In genomic region chr11:122100222-122101080, GRCh38 we compare ENCODE assay signal across 8 cellular contexts. TPM values are rescaled to one million over a fixed set of nuclear protein-coding genes. Genes with fewer than 3 reads are reported as not detected.
A peak's percentile ranks its signal among the peaks of the same experiment; 100 is the strongest.
DNase-seq lines count a peak whose midpoint lies in the region; ATAC-seq, FAIRE-seq and TF ChIP-seq lines count a peak whose summit lies in the region.

No MANE protein-coding gene starts in this region.

- no peak for FAIRE-seq in HepG2 (lab: Jason Lieb, UNC)

- no peak overlapping the region for H3K4me3 Mint-ChIP-seq in activated naive CD8-positive, alpha-beta T cell treated with anti-CD3 and anti-CD28 coated beads, Interleukin-2, amount 50 U/mL, for 24 hours

- TF ChIP-seq EP300 in HepG2 (IDR thresholded peaks at IDR 0.05; ENCODE audit: low read depth in 2 of 2, low read length in 2 of 2) (no peak), HepG2 (CRISPR knock-in tag; IDR thresholded peaks at IDR 0.05; ENCODE audit: borderline replicate concordance) (no peak)

- H3K79me2 ChIP-seq in hepatocyte (peaks cover 56% of the 10 kb centered on the region), HepG2 (ENCODE audit: insufficient read depth, low read length) (no peaks in the 10 kb centered on the region)

- CTCF ChIA-PET in HepG2 (lab: Yijun Ruan, JAX; ENCODE audit: low intra/inter-chr PET ratio, low total read pairs), result interaction anchor here (1.1 to 1.6 kb wide), 2 partner anchors 445 kb away, joined by 4 to 9 read pairs; no protein-coding TSS in a partner anchor

- H3K27ac ChIP-seq in hepatocyte, result peak overlapping the region; percentile 92
- no peak overlapping the region for H3K27ac ChIP-seq in HepG2 (ENCODE audit: extremely low read length, insufficient read depth, low read length)

- DNase-seq in GM03348 (ENCODE audit: low spot score) (peak; percentile 74), hepatocyte (ENCODE audit: low spot score) (peak; percentile 54), retina (peak; percentile 77), HepG2 (ENCODE audit: low spot score) (no peak), NCI-H1436 treated with DMSO at 0.1 percent for 48 hours (lab: John Stamatoyannopoulos, UW) (no peak)
- peak; percentile 2 for DNase-seq in activated naive CD8-positive, alpha-beta T cell treated with anti-CD3 and anti-CD28 coated beads, Interleukin-2, amount 50 U/mL, for 24 hours

- H3K36me3 ChIP-seq in hepatocyte (replicated peaks; ENCODE audit: insufficient read depth, low read depth) (no peaks in the 10 kb centered on the region), HepG2 (replicated peaks in 1 of 2; ENCODE audit: control insufficient read depth in 1 of 2, insufficient read depth in 2 of 2, low read length in 2 of 2) (no peaks in the 10 kb centered on the region)

- POLR2A ChIA-PET in HepG2 (lab: Yijun Ruan, JAX), result no interaction called here

- no peak for ATAC-seq in activated naive CD8-positive, alpha-beta T cell treated with anti-CD3 and anti-CD28 coated beads, Interleukin-2, amount 50 U/mL, for 24 hours
- ATAC-seq in HepG2 (no peak), GM19467 (IDR thresholded peaks at IDR 0.05; ENCODE audit: unreplicated experiment) (no peak), GM18909 (IDR thresholded peaks at IDR 0.05; ENCODE audit: poor library complexity, unreplicated experiment) (no peak)

- 9% methylated on average over 31 of the region's 33 CpGs for WGBS in hepatocyte (ENCODE audit: low lambda C conversion rate, missing lambda C conversion rate)
- 77% methylated on average over 33 of the region's 33 CpGs for WGBS in HepG2 (ENCODE audit: low lambda C conversion rate)

- TF ChIP-seq CTCF in hepatocyte (IDR thresholded peaks at IDR 0.05; ENCODE audit: poor library complexity) (no peak), HepG2 (CRISPR knock-in tag; IDR thresholded peaks at IDR 0.05) (no peak)

- in situ Hi-C loops in HepG2 (cut with HindIII; ENCODE audit: extremely low pct_ligation_motif_present, low pct_unique_long_range_greater_than_20kb), result no loop called here

- H4K20me1 ChIP-seq in hepatocyte (ENCODE audit: insufficient read depth, poor library complexity, severe bottlenecking) (no peaks in the 10 kb centered on the region), HepG2 (ENCODE audit: insufficient read depth, low read length) (no peaks in the 10 kb centered on the region)

- no peak overlapping the region for H3K27ac Mint-ChIP-seq in activated naive CD8-positive, alpha-beta T cell treated with anti-CD3 and anti-CD28 coated beads, Interleukin-2, amount 50 U/mL, for 24 hours

- H3K9me3 ChIP-seq in hepatocyte (ENCODE audit: low read depth) (no peaks in the 10 kb centered on the region), HepG2 (ENCODE audit: low read length) (no peaks in the 10 kb centered on the region)

- no peak overlapping the region for H2AFZ ChIP-seq in hepatocyte
- no peak overlapping the region for H2AFZ ChIP-seq in HepG2 (ENCODE audit: low read length)

- H3K27me3 ChIP-seq in hepatocyte (peaks cover 13% of the 10 kb centered on the region), HepG2 (ENCODE audit: control insufficient read depth in 1 of 2, insufficient read depth in 2 of 2, low read length in 2 of 2) (no peaks in the 10 kb centered on the region)

- TF ChIP-seq POLR2A in HepG2 (IDR thresholded peaks at IDR 0.05; ENCODE audit: insufficient read depth in 1 of 2, low read depth in 2 of 2, low read length in 2 of 2), result no peak

- peak overlapping the region; percentile 70 for H3K4me2 ChIP-seq in hepatocyte
- no peak overlapping the region for H3K4me2 ChIP-seq in HepG2 (ENCODE audit: low read depth, low read length)

- BruUV-seq in HepG2 (replicated peaks; lab: Mats Ljungman, UMichigan), result no TSS peak

- no peaks in the 10 kb centered on the region for H3K9me2 ChIP-seq in hepatocyte (replicated peaks; ENCODE audit: insufficient read depth)

- no peak overlapping the region for H3K9ac ChIP-seq in HepG2 (ENCODE audit: insufficient read depth, low read depth, low read length)

- H3K27me3 Mint-ChIP-seq in activated naive CD8-positive, alpha-beta T cell treated with anti-CD3 and anti-CD28 coated beads, Interleukin-2, amount 50 U/mL, for 24 hours, result peaks cover 42% of the 10 kb centered on the region

- no peaks in the 10 kb centered on the region for H3K36me3 Mint-ChIP-seq in activated naive CD8-positive, alpha-beta T cell treated with anti-CD3 and anti-CD28 coated beads, Interleukin-2, amount 50 U/mL, for 24 hours (ENCODE audit: low read depth)

- peaks cover 4% of the 10 kb centered on the region for H3K9me3 Mint-ChIP-seq in activated naive CD8-positive, alpha-beta T cell treated with anti-CD3 and anti-CD28 coated beads, Interleukin-2, amount 50 U/mL, for 24 hours

- peak overlapping the region; percentile 70 for H3K4me3 ChIP-seq in hepatocyte
- no peak overlapping the region for H3K4me3 ChIP-seq in HepG2 (replicated peaks in 1 of 3; ENCODE audit: insufficient read depth in 1 of 3, low read depth in 2 of 3, low read length in 3 of 3)

- TF ChIP-seq RAD21 in HepG2 (CRISPR knock-in tag; IDR thresholded peaks at IDR 0.05), result no peak

- H3K4me1 ChIP-seq in hepatocyte (ENCODE audit: insufficient read depth), result no peaks in the 10 kb centered on the region
- no peaks in the 10 kb centered on the region for H3K4me1 ChIP-seq in HepG2 (ENCODE audit: insufficient read depth, low read length)

- intact Hi-C loops in HepG2 (cut with micrococcal nuclease; ENCODE audit: unreplicated experiment), result loop anchor here (1.0 to 10.0 kb wide), 3 partner anchors 226 to 444 kb away; no protein-coding TSS in a partner anchor

- H3K4me1 Mint-ChIP-seq in activated naive CD8-positive, alpha-beta T cell treated with anti-CD3 and anti-CD28 coated beads, Interleukin-2, amount 50 U/mL, for 24 hours, result peaks cover 8% of the 10 kb centered on the region

TF ChIP-seq in HepG2, 621 proteins besides CTCF, POLR2A, EP300 and RAD21:
- TF ChIP-seq TOPORS (CRISPR knock-in tag; IDR thresholded peaks at IDR 0.05), result no peak

RNA-seq across cellular contexts. Expression of gene BLID, which starts 15.6 kb away (rescaled TPM):
- total RNA-seq in hepatocyte, result 1.7 and 2.3 TPM in 2 replicates
- 0.41 and 0.99 TPM in 2 replicates for polyA plus RNA-seq in hepatocyte
- not detected in 2 replicates for total RNA-seq in HepG2 (2016; rRNA removed; fragmentation: Illumina TruSeq; extraction: Trizol)
- not detected in 2 replicates for total RNA-seq in HepG2 (2016; cell fraction: cytosol; rRNA removed; fragmentation: Illumina TruSeq; extraction: Trizol; ENCODE audit: low read depth)
- not detected in 2 replicates for total RNA-seq in HepG2 (2016; cell fraction: insoluble cytoplasmic fraction; rRNA removed; fragmentation: Illumina TruSeq; extraction: Trizol)
- not detected in 2 replicates for total RNA-seq in HepG2 (2016; cell fraction: membrane; rRNA removed; fragmentation: Illumina TruSeq; extraction: Trizol)
- not detected in 2 replicates for total RNA-seq in HepG2 (2016; cell fraction: nucleus; rRNA removed; fragmentation: Illumina TruSeq; extraction: Trizol)
- not detected in 2 replicates for polyA plus RNA-seq in HepG2 (2011; rRNA removed)
- polyA plus RNA-seq in HepG2 (2011; cell fraction: cytosol; rRNA removed), result not detected in 2 replicates
- polyA plus RNA-seq in HepG2 (2011; cell fraction: nucleus; rRNA removed), result not detected in 2 replicates
- polyA plus RNA-seq in HepG2 (2012), result not detected in 2 replicates
- polyA plus RNA-seq in HepG2 (2016; cell fraction: cytosol; fragmentation: Illumina TruSeq; extraction: Trizol; ENCODE audit: low read depth), result not detected in 2 replicates
- not detected in 2 replicates for polyA plus RNA-seq in HepG2 (2016; cell fraction: insoluble cytoplasmic fraction; fragmentation: Illumina TruSeq; extraction: Trizol; ENCODE audit: low read depth)
- polyA plus RNA-seq in HepG2 (2016; cell fraction: membrane; fragmentation: Illumina TruSeq; extraction: Trizol; ENCODE audit: low read depth), result not detected in 2 replicates
- polyA plus RNA-seq in HepG2 (2016; cell fraction: nucleus; fragmentation: Illumina TruSeq; extraction: Trizol; ENCODE audit: insufficient read depth, low read depth), result not detected in 2 replicates
- 4.2 TPM in 1 of 2 replicates, not detected in the other for polyA minus RNA-seq in HepG2 (2011; rRNA and poly(A)+ RNA removed; ENCODE audit: low replicate concordance)
- not detected in 2 replicates for polyA minus RNA-seq in HepG2 (2011; cell fraction: cytosol; rRNA and poly(A)+ RNA removed)
- not detected in 2 replicates for polyA minus RNA-seq in HepG2 (2011; cell fraction: nucleus; rRNA and poly(A)+ RNA removed)

Comparison
In these comparisons a context has a peak if more than half of its experiments do, and no peak if none do; other contexts are left out.
1. DNase-seq: peak in GM03348 (single experiment), activated naive CD8-positive, alpha-beta T cell treated with anti-CD3 and anti-CD28 coated beads, Interleukin-2, amount 50 U/mL, for 24 hours (single experiment), hepatocyte (single experiment) and retina (single experiment); none in HepG2 (single experiment) and NCI-H1436 treated with DMSO at 0.1 percent for 48 hours (single experiment).